ENCODE assay signal across 9 cellular contexts in genomic region chr16:52191533-52192134, GRCh38.
A peak's percentile ranks its signal among the peaks of the same experiment; 100 is the strongest.
DNase-seq lines count a peak whose midpoint lies in the region; ATAC-seq and TF ChIP-seq lines count a peak whose summit lies in the region.
"Had no signal": no experiment of that assay in that cellular context is flagged by ENCODE, and none has a peak within 500 bp of the region (broad histone marks: within the 10 kb centered on the region; RNA-seq: fewer than 3 reads in every experiment).

No MANE protein-coding gene starts in this region.

- no peak overlapping the region for H3K27ac Mint-ChIP-seq in HFFc6
- H3K27ac Mint-ChIP-seq: activated naive CD4-positive, alpha-beta T cell treated with anti-CD3 and anti-CD28 coated beads, Interleukin-2, amount 50 U/mL, for 24 hours had no signal

- DNase-seq in DMS 273 treated with DMSO at 0.1 percent for 48 hours (lab: John Stamatoyannopoulos, UW) (peak; percentile 18), HFFc6 (peak; percentile 43), NCI-H2227 treated with DMSO at 0.1 percent for 48 hours (lab: John Stamatoyannopoulos, UW) (peak; percentile 63), dermis blood vessel endothelial cell (peak; percentile 84), medulla oblongata (ENCODE audit: extremely low spot score) (peak; percentile 89)
- peak; percentile 16 to 38 for DNase-seq in activated CD4-positive, alpha-beta T cell treated with anti-CD3 and anti-CD28 coated beads for 24 hours (ENCODE audit: low read depth in 2 of 2)
- DNase-seq in stimulated activated CD8-positive, alpha-beta memory T cell treated with anti-CD3 and anti-CD28 coated beads, Interleukin-15, amount 100 ng/mL, for 48 hours (ENCODE audit: low read depth in 2 of 2): peak; percentile 10 to 19

- no peaks in the 10 kb centered on the region; the same call in 1 of the 2 replicates for H3K27me3 Mint-ChIP-seq in HFFc6 (ENCODE audit: insufficient read depth)
- H3K27me3 Mint-ChIP-seq: activated naive CD4-positive, alpha-beta T cell treated with anti-CD3 and anti-CD28 coated beads, Interleukin-2, amount 50 U/mL, for 24 hours had no signal

- no peak overlapping the region for H3K4me3 Mint-ChIP-seq in HFFc6
- H3K4me3 Mint-ChIP-seq: activated naive CD4-positive, alpha-beta T cell treated with anti-CD3 and anti-CD28 coated beads, Interleukin-2, amount 50 U/mL, for 24 hours had no signal

- no peaks in the 10 kb centered on the region for H3K4me1 Mint-ChIP-seq in HFFc6 (ENCODE audit: low read depth)
- H3K4me1 Mint-ChIP-seq: activated naive CD4-positive, alpha-beta T cell treated with anti-CD3 and anti-CD28 coated beads, Interleukin-2, amount 50 U/mL, for 24 hours had no signal

- no peaks in the 10 kb centered on the region for H3K9me3 Mint-ChIP-seq in HFFc6
- H3K9me3 Mint-ChIP-seq: activated naive CD4-positive, alpha-beta T cell treated with anti-CD3 and anti-CD28 coated beads, Interleukin-2, amount 50 U/mL, for 24 hours had no signal

- peak; percentile 93 for TF ChIP-seq CTCF in HFFc6 (IDR thresholded peaks at IDR 0.05)

- ATAC-seq in GM19397 (IDR thresholded peaks at IDR 0.05; ENCODE audit: unreplicated experiment): no peak

- no peaks in the 10 kb centered on the region for H3K36me3 Mint-ChIP-seq in HFFc6 (ENCODE audit: low read depth)
- H3K36me3 Mint-ChIP-seq: activated naive CD4-positive, alpha-beta T cell treated with anti-CD3 and anti-CD28 coated beads, Interleukin-2, amount 50 U/mL, for 24 hours had no signal

Comparison
In these comparisons a context has a peak if more than half of its experiments do, and no peak if none do; other contexts are left out.
1. DNase-seq: peak in every context shown above with its lines; median percentile 89 in medulla oblongata; 84 in dermis blood vessel endothelial cell; 63 in NCI-H2227 treated with DMSO at 0.1 percent for 48 hours; 43 in HFFc6; 27 in activated CD4-positive, alpha-beta T cell treated with anti-CD3 and anti-CD28 coated beads for 24 hours; 18 in DMS 273 treated with DMSO at 0.1 percent for 48 hours; 14 in stimulated activated CD8-positive, alpha-beta memory T cell treated with anti-CD3 and anti-CD28 coated beads, Interleukin-15, amount 100 ng/mL, for 48 hours.